10 cellular contexts compared by ENCODE assay signal in genomic region chr1:2050482-2050792, GRCh38. TPM values are rescaled to one million over a fixed set of nuclear protein-coding genes. Genes with fewer than 3 reads are reported as not detected.
DNase-seq lines count a peak whose midpoint lies in the region; ATAC-seq and TF ChIP-seq lines count a peak whose summit lies in the region.
"Had no signal": no experiment of that assay in that cellular context is flagged by ENCODE, and none has a peak within 500 bp of the region (broad histone marks: within the 10 kb centered on the region; RNA-seq: fewer than 3 reads in every experiment).

No MANE protein-coding gene starts in this region.

- H3K9me3 ChIP-seq in PC-3 (ENCODE audit: low read length) (no peaks in the 10 kb centered on the region), esophagus (ENCODE audit: control insufficient read depth in 2 of 2, insufficient read depth in 1 of 2, low read depth in 1 of 2, low read length in 1 of 2) (no peaks in the 10 kb centered on the region), parathyroid adenoma (ENCODE audit: control insufficient read depth, low read length) (no peaks in the 10 kb centered on the region)

- H3K4me2 ChIP-seq in PC-3 (ENCODE audit: low read length): peak overlapping the region; percentile 96
- peak overlapping the region; percentile 86 for H3K4me2 ChIP-seq in parathyroid adenoma (ENCODE audit: low read length)

- H3K4me1 ChIP-seq in PC-3 (ENCODE audit: insufficient read depth, low read length) (peaks cover 15% of the 10 kb centered on the region), esophagus (ENCODE audit: control insufficient read depth in 2 of 2, insufficient read depth in 2 of 2, low read length in 1 of 2) (peaks cover 0 to 15% of the 10 kb centered on the region in 2 donors), parathyroid adenoma (no peaks in the 10 kb centered on the region)

- no peaks in the 10 kb centered on the region for H3K9me2 ChIP-seq in PC-3 (replicated peaks; ENCODE audit: low read length)

- H2AFZ ChIP-seq in PC-3 (ENCODE audit: low read length): peak overlapping the region; percentile 80
- peak overlapping the region; percentile 56 for H2AFZ ChIP-seq in parathyroid adenoma

- TF ChIP-seq CTCF in PC-3 (conservative IDR thresholded peaks at IDR 0.05; ENCODE audit: low read depth, low read length): no peak
- TF ChIP-seq CTCF in parathyroid adenoma (IDR thresholded peaks at IDR 0.05): no peak

- H3K79me2 ChIP-seq in PC-3 (ENCODE audit: low read length) (peaks cover 38% of the 10 kb centered on the region), parathyroid adenoma (no peaks in the 10 kb centered on the region)

- no peaks in the 10 kb centered on the region for H3K27me3 ChIP-seq in PC-3 (ENCODE audit: low read length)
- H3K27me3 ChIP-seq in esophagus (ENCODE audit: control insufficient read depth in 1 of 2, insufficient read depth in 2 of 2, low read length in 2 of 2): no peaks in the 10 kb centered on the region
- H3K27me3 ChIP-seq in parathyroid adenoma (ENCODE audit: control insufficient read depth, insufficient read depth, low read length): no peaks in the 10 kb centered on the region

- no peaks in the 10 kb centered on the region for H4K20me1 ChIP-seq in PC-3 (ENCODE audit: low read length)

- CTCF ChIA-PET in PC-3 (lab: Charles Lee): interaction anchor here (1.0 kb wide), 1 partner anchor 106 kb away, joined by 4 read pairs; no protein-coding TSS in a partner anchor

- H3K36me3 ChIP-seq in PC-3 (ENCODE audit: low read depth, low read length) (peaks cover 2% of the 10 kb centered on the region; the same call in 1 of the 2 replicates), esophagus (ENCODE audit: control insufficient read depth in 2 of 2, insufficient read depth in 2 of 2, low read length in 1 of 2) (peaks cover 0 to 2% of the 10 kb centered on the region in 2 donors), parathyroid adenoma (ENCODE audit: control insufficient read depth, insufficient read depth, low read length) (no peaks in the 10 kb centered on the region)

- peak; percentile 65 for DNase-seq in PC-3
- DNase-seq in HuH-7 (ENCODE audit: low spot score): no peak
- DNase-seq in COR-L47 (lab: John Stamatoyannopoulos, UW): no peak
- DNase-seq in NCI-H2029 (lab: John Stamatoyannopoulos, UW): no peak
- DNase-seq: HCEC 1CT had no signal

- no TSS peak for BruUV-seq in PC-3 (replicated peaks; lab: Mats Ljungman, UMichigan)

- peak overlapping the region; percentile 71 for H3K9ac ChIP-seq in PC-3 (ENCODE audit: low read length)
- H3K9ac ChIP-seq in parathyroid adenoma: no peak overlapping the region

- POLR2A ChIA-PET in PC-3 (lab: Charles Lee; ENCODE audit: unreplicated experiment): interaction anchor here (0.6 kb wide), 1 partner anchor 158 kb away, joined by 4 read pairs; no protein-coding TSS in a partner anchor

- H3K27ac ChIP-seq in PC-3 (ENCODE audit: low read length) (no peak overlapping the region), esophagus (ENCODE audit: low read depth in 2 of 2, low read length in 1 of 2) (peak overlapping the region; percentile 61 to 71), parathyroid adenoma (no peak overlapping the region)

- H3K4me3 ChIP-seq in PC-3 (ENCODE audit: low read length): peak overlapping the region; percentile 90
- peak overlapping the region; percentile 64 to 73 for H3K4me3 ChIP-seq in esophagus (ENCODE audit: low read depth in 1 of 2, low read length in 2 of 2)
- peak overlapping the region; percentile 72 for H3K4me3 ChIP-seq in parathyroid adenoma (ENCODE audit: low read depth, low read length)

- H3F3A ChIP-seq in PC-3 (ENCODE audit: low read length, unreplicated experiment): no peaks in the 10 kb centered on the region

- WGBS in esophagus, 2 donors: 0 to 1% methylated on average over 23 to 45 of the region's 45 CpGs

- intact Hi-C loops in PC-3 (cut with micrococcal nuclease): loop anchor here (1.0 kb wide), 1 partner anchor 82 kb away; no protein-coding TSS in a partner anchor

- ATAC-seq in GM21360 (IDR thresholded peaks at IDR 0.05; ENCODE audit: unreplicated experiment): peak; percentile 15
- ATAC-seq in PC-3: peak; percentile 39
- no peak for ATAC-seq in GM19395 (IDR thresholded peaks at IDR 0.05; ENCODE audit: unreplicated experiment)

RNA-seq across cellular contexts. Expression of gene PRKCZ, which starts 0.2 kb away (rescaled TPM):
- 56.8 and 70.8 TPM in 2 replicates for total RNA-seq in PC-3 (2014; rRNA removed)
- 10 to 100 TPM; 21.2 to 34.3 TPM for polyA plus RNA-seq in esophagus

RNA-seq across cellular contexts. Expression of gene GABRD, which starts 31.3 kb away (rescaled TPM):
- total RNA-seq in PC-3 (2014; rRNA removed): not detected in 2 replicates
- polyA plus RNA-seq in esophagus: under 1 TPM; 0.27 to 0.90 TPM

RNA-seq across cellular contexts. Expression of gene CFAP74, which starts 46.9 kb away (rescaled TPM):
- 0.23 TPM in 1 of 2 replicates, not detected in the other for total RNA-seq in PC-3 (2014; rRNA removed)
- polyA plus RNA-seq in esophagus: under 1 TPM; 0.04 TPM
- total RNA-seq: SK-MEL-5 had no signal

Comparison
In these comparisons a context has a peak if more than half of its experiments do, and no peak if none do; other contexts are left out.
1. H3K27ac ChIP-seq: peak in esophagus (2 of 2); none in PC-3 (single experiment) and parathyroid adenoma (single experiment).
2. Peak in every context shown above with its lines, with median percentiles within 50 percentile points of each other: H3K4me3 ChIP-seq.